Comparison of ENCODE assay signal across 9 cellular contexts in genomic region chr9:73148447-73148937, GRCh38. TPM values are rescaled to one million over a fixed set of nuclear protein-coding genes. Genes with fewer than 3 reads are reported as not detected.
DNase-seq lines count a peak whose midpoint lies in the region; ATAC-seq, FAIRE-seq and TF ChIP-seq lines count a peak whose summit lies in the region.
"Had no signal": no experiment of that assay in that cellular context is flagged by ENCODE, and none has a peak within 500 bp of the region (broad histone marks: within the 10 kb centered on the region; RNA-seq: fewer than 3 reads in every experiment).

No MANE protein-coding gene starts in this region.

- no peak for FAIRE-seq in GM19239 (lab: Jason Lieb, UNC)

- H3K9me3 ChIP-seq in CD4-positive, alpha-beta T cell (ENCODE audit: control insufficient read depth, low read length): no peaks in the 10 kb centered on the region
- no peaks in the 10 kb centered on the region for H3K9me3 ChIP-seq in Loucy (ENCODE audit: insufficient read depth, low read depth, low read length)

- POLR2A ChIA-PET in CD4-positive, alpha-beta T cell (lab: Charles Lee): interaction anchor here (1.0 kb wide), 1 partner anchor 16 kb away, joined by 7 read pairs; no protein-coding TSS in a partner anchor

- peaks cover 23% of the 10 kb centered on the region for H3K79me2 ChIP-seq in Loucy (ENCODE audit: insufficient read depth, low read length)

- H3K4me2 ChIP-seq in Loucy (ENCODE audit: low read depth, low read length, poor library complexity, severe bottlenecking): peak overlapping the region; percentile 66

- H4K20me1 ChIP-seq in Loucy (ENCODE audit: insufficient read depth, low read length, poor library complexity, severe bottlenecking): no peaks in the 10 kb centered on the region

- H3K4me1 Mint-ChIP-seq in CD4-positive, alpha-beta T cell (ENCODE audit: low read depth): peaks cover 64% of the 10 kb centered on the region
- peaks cover 41% of the 10 kb centered on the region for H3K4me1 Mint-ChIP-seq in nephron

- peak overlapping the region; percentile 55 for H3K9ac ChIP-seq in Loucy (ENCODE audit: low read depth, low read length, poor library complexity, severe bottlenecking)

- intact Hi-C loops in CD4-positive, alpha-beta T cell (cut with DNase I, micrococcal nuclease): no loop called here

- H3K27me3 ChIP-seq in CD4-positive, alpha-beta T cell (ENCODE audit: control insufficient read depth, insufficient read depth, low read length): no peaks in the 10 kb centered on the region
- no peaks in the 10 kb centered on the region for H3K27me3 ChIP-seq in Loucy (ENCODE audit: insufficient read depth, low read length, poor library complexity, severe bottlenecking)

- no peak overlapping the region for H3K27ac ChIP-seq in CD4-positive, alpha-beta T cell (ENCODE audit: low read depth, low read length)

- no peaks in the 10 kb centered on the region for H3K9me2 ChIP-seq in Loucy (replicated peaks; ENCODE audit: low read depth, low read length)

- DNase-seq in CD4-positive, alpha-beta T cell: no peak
- DNase-seq in choroid plexus epithelial cell (ENCODE audit: low read depth) (peak; percentile 51), cerebellar cortex (ENCODE audit: low spot score) (no peak), GM19239 (ENCODE audit: insufficient read length, low spot score) (no peak)
- no peak for DNase-seq in stimulated activated naive CD4-positive, alpha-beta T cell treated with Interleukin-2 at 50 U/mL for 16 hours (lab: John Stamatoyannopoulos, UW)
- no peak for DNase-seq in stimulated activated CD4-positive, alpha-beta T cell treated with anti-CD3 and anti-CD28 coated beads, Interleukin-4, amount 100 ng/mL, for 4 hours
- DNase-seq: NCI-H146 had no signal

- H3K36me3 ChIP-seq in Loucy (ENCODE audit: insufficient read depth, low read length): no peaks in the 10 kb centered on the region

- no peak for ATAC-seq in CD4-positive, alpha-beta T cell (ENCODE audit: poor library complexity)

- H3K9me3 Mint-ChIP-seq in CD4-positive, alpha-beta T cell: no peaks in the 10 kb centered on the region
- H3K9me3 Mint-ChIP-seq in nephron: no peaks in the 10 kb centered on the region

- peak overlapping the region; percentile 71; the same call in 1 of the 2 replicates for H2AFZ ChIP-seq in Loucy (ENCODE audit: low read length)

- CTCF ChIA-PET in CD4-positive, alpha-beta T cell (lab: Charles Lee): interaction anchor here (0.6 to 1.6 kb wide), 4 partner anchors 16 to 41 kb away, joined by 3 read pairs; no protein-coding TSS in a partner anchor

- no peak overlapping the region for H3K27ac Mint-ChIP-seq in CD4-positive, alpha-beta T cell
- H3K27ac Mint-ChIP-seq in nephron: peak overlapping the region in 2 of 3 experiments; percentile 89 to 91

- no peak overlapping the region for H3K4me3 ChIP-seq in Loucy (ENCODE audit: low read length, poor library complexity, severe bottlenecking)
- no peak overlapping the region for H3K4me3 ChIP-seq in choroid plexus epithelial cell (ENCODE audit: low read depth, low read length)

- peaks cover 6% of the 10 kb centered on the region for H3K36me3 Mint-ChIP-seq in CD4-positive, alpha-beta T cell (ENCODE audit: low read depth)
- H3K36me3 Mint-ChIP-seq in nephron (ENCODE audit: low read depth): no peaks in the 10 kb centered on the region

- H3K4me1 ChIP-seq in Loucy (ENCODE audit: insufficient read depth, low read length, poor library complexity, severe bottlenecking): peaks cover 55% of the 10 kb centered on the region

- H3F3A ChIP-seq in Loucy (ENCODE audit: low read depth): no peaks in the 10 kb centered on the region

- H3K27me3 Mint-ChIP-seq in CD4-positive, alpha-beta T cell: no peaks in the 10 kb centered on the region
- H3K27me3 Mint-ChIP-seq in nephron (ENCODE audit: low read depth): no peaks in the 10 kb centered on the region

- peak overlapping the region; percentile 26 for H3K4me3 Mint-ChIP-seq in CD4-positive, alpha-beta T cell
- H3K4me3 Mint-ChIP-seq in nephron: no peak overlapping the region

- no peak for TF ChIP-seq CTCF in CD4-positive, alpha-beta T cell (IDR thresholded peaks at IDR 0.05)
- TF ChIP-seq CTCF in Loucy (conservative IDR thresholded peaks at IDR 0.05; ENCODE audit: low read length) (no peak), choroid plexus epithelial cell (conservative IDR thresholded peaks at IDR 0.05; ENCODE audit: low read depth, low read length) (no peak), nephron (IDR thresholded peaks at IDR 0.05; ENCODE audit: unreplicated experiment in 3 of 3) (no peak)

RNA-seq across cellular contexts. Expression of gene ANXA1, which starts 3.2 kb away (rescaled TPM):
- 100 to 1,000 TPM; 310 to 317 TPM for total RNA-seq in CD4-positive, alpha-beta T cell
